In genomic region chr7:33880787-33881186, GRCh38 we compare ENCODE assay signal across 13 cellular contexts. TPM values are rescaled to one million over a fixed set of nuclear protein-coding genes. Genes with fewer than 3 reads are reported as not detected.
"Had no signal": no experiment of that assay in that cellular context is flagged by ENCODE, and none has a peak within 500 bp of the region (broad histone marks: within the 10 kb centered on the region; RNA-seq: fewer than 3 reads in every experiment).

No MANE protein-coding gene starts in this region.

- H3K27ac Mint-ChIP-seq: activated naive CD4-positive, alpha-beta T cell treated with anti-CD3 and anti-CD28 coated beads, Interleukin-2, amount 50 U/mL, for 24 hours; activated T-cell treated with anti-CD3 and anti-CD28 coated beads, Interleukin-2, amount 50 U/mL, for 24 hours; stimulated activated naive CD8-positive, alpha-beta T cell treated with anti-CD3 and anti-CD28 coated beads, Interleukin-15, Interleukin-2, amounts not matched to agents 100 ng/mL and 50 ng/mL, for 24 hours had no signal

- H3K4me3 Mint-ChIP-seq: activated naive CD4-positive, alpha-beta T cell treated with anti-CD3 and anti-CD28 coated beads, Interleukin-2, amount 50 U/mL, for 24 hours; activated T-cell treated with anti-CD3 and anti-CD28 coated beads, Interleukin-2, amount 50 U/mL, for 24 hours; neural crest cell; stimulated activated naive CD8-positive, alpha-beta T cell treated with anti-CD3 and anti-CD28 coated beads, Interleukin-15, Interleukin-2, amounts not matched to agents 100 ng/mL and 50 ng/mL, for 24 hours had no signal

- H3K9me3 Mint-ChIP-seq: activated naive CD4-positive, alpha-beta T cell treated with anti-CD3 and anti-CD28 coated beads, Interleukin-2, amount 50 U/mL, for 24 hours; activated T-cell treated with anti-CD3 and anti-CD28 coated beads, Interleukin-2, amount 50 U/mL, for 24 hours; neural crest cell; stimulated activated naive CD8-positive, alpha-beta T cell treated with anti-CD3 and anti-CD28 coated beads, Interleukin-15, Interleukin-2, amounts not matched to agents 100 ng/mL and 50 ng/mL, for 24 hours had no signal

- H3K36me3 Mint-ChIP-seq: activated naive CD4-positive, alpha-beta T cell treated with anti-CD3 and anti-CD28 coated beads, Interleukin-2, amount 50 U/mL, for 24 hours had no signal

- DNase-seq: activated effector memory CD4-positive, alpha-beta T cell treated with Interleukin-2 at 50 U/mL for 16 hours; activated T-cell treated with anti-CD3 and anti-CD28 coated beads, Interleukin-2, amount 50 U/mL, for 24 hours; islet precursor cell; ovary; sigmoid colon; stimulated activated CD4-positive, alpha-beta T cell treated with anti-CD3 and anti-CD28 coated beads, Interleukin-12 subunit alpha, Interleukin-12 subunit beta, amount 100 ng/mL, for 4 hours; testis had no signal

- H3K4me3 ChIP-seq: gastroesophageal sphincter, ovary, sigmoid colon, testis had no signal

- ATAC-seq: activated CD4-positive, CD25-positive, alpha-beta regulatory T cell treated with anti-CD3 and anti-CD28 coated beads, Interleukin-2, amount 50 U/mL, for 24 hours; gastroesophageal sphincter had no signal

- H3K4me1 Mint-ChIP-seq: activated naive CD4-positive, alpha-beta T cell treated with anti-CD3 and anti-CD28 coated beads, Interleukin-2, amount 50 U/mL, for 24 hours; neural crest cell had no signal

RNA-seq across cellular contexts. Expression of gene BMPER, which starts 24.6 kb away (rescaled TPM):
- total RNA-seq: neural crest cell; T-helper 2 cell treated with Interferon-gamma antibody and Interleukin-4, amounts not matched to agents 100 ng/mL and 5 ng/mL, for 36 hours had no signal
